Comparison of ENCODE assay signal across 10 cellular contexts in the genomic region with DNA sequence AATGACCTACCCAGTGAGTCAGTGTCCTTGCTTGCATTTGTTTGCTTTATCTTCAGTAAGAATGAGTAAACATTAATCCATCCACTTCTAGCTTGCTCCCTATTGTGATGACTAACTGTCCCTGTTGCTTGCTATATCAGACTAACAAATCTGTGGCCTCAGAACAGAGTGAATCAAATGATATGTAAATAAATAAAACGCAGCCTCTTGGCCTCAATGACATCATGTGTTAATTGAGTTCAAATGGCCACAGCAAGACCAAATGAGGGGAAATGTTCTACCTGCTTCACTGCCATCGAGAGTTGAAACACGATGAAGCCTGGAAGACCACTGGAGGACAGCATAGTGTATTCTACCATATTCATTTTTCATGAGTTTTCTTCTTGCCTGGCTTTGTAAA.
DNase-seq lines count a peak whose midpoint lies in the region; ATAC-seq, FAIRE-seq and TF ChIP-seq lines count a peak whose summit lies in the region.
"Had no signal": no experiment of that assay in that cellular context is flagged by ENCODE, and none has a peak within 500 bp of the region (broad histone marks: within the 10 kb centered on the region; RNA-seq: fewer than 3 reads in every experiment).

No MANE protein-coding gene starts in this region.

- TF ChIP-seq POLR2A in IMR-90 (IDR thresholded peaks at IDR 0.05; ENCODE audit: low read depth, low read length) (no peak), H54 (IDR thresholded peaks at IDR 0.05; ENCODE audit: low read depth, low read length) (no peak), tibial nerve (IDR thresholded peaks at IDR 0.05) (no peak)

- 0 out of 2 replicates have a peak overlapping the region, but pooled peaks have one; percentile 10 for H4K5ac ChIP-seq in IMR-90 (ENCODE audit: low read depth, low read length)

- TF ChIP-seq EP300 in tibial nerve (IDR thresholded peaks at IDR 0.05): no peak

- H4K91ac ChIP-seq in IMR-90 (ENCODE audit: insufficient read depth, low read depth, low read length): peak overlapping the region; percentile 22; the same call in 1 of the 2 replicates

- intact Hi-C loops in IMR-90 (cut with micrococcal nuclease): no loop called here

- H3K23ac ChIP-seq in IMR-90 (ENCODE audit: low read depth, low read length): no peak overlapping the region

- POLR2A ChIA-PET in IMR-90 (lab: Charles Lee; ENCODE audit: unreplicated experiment): no interaction called here

- H2AFZ ChIP-seq in IMR-90 (replicated peaks; ENCODE audit: low read length, poor library complexity): no peak overlapping the region

- H3K9me1 ChIP-seq in IMR-90 (ENCODE audit: insufficient read depth, low read length): no peaks in the 10 kb centered on the region

- peak; percentile 98 for ATAC-seq in IMR-90 (ENCODE audit: low read depth)

- H2BK20ac ChIP-seq in IMR-90 (ENCODE audit: low read depth, low read length): 0 out of 2 replicates have a peak overlapping the region, but pooled peaks have one; percentile 30

- 0 out of 3 replicates have a peak overlapping the region, but pooled peaks have one; percentile 6 for H2BK15ac ChIP-seq in IMR-90 (ENCODE audit: low read depth, low read length)

- H3K27me3 Mint-ChIP-seq in immature natural killer cell (ENCODE audit: low read depth in 3 of 3): peaks cover 0 to 3% (median 2%) of the 10 kb centered on the region in 3 donors

- H4K20me1 ChIP-seq in IMR-90 (ENCODE audit: insufficient read depth, low read length): no peaks in the 10 kb centered on the region
- H4K20me1 ChIP-seq: BLaER1 had no signal

- no peak overlapping the region for H3K4ac ChIP-seq in IMR-90 (ENCODE audit: low read depth, low read length)

- H3K18ac ChIP-seq in IMR-90 (ENCODE audit: low read depth, low read length): peak overlapping the region; percentile 31; the same call in 1 of the 2 replicates

- peaks cover 6 to 38% (median 11%) of the 10 kb centered on the region in 6 donors for H3K9me3 Mint-ChIP-seq in immature natural killer cell

- no peak for FAIRE-seq in H54 (lab: Jason Lieb, UNC)

- no peak overlapping the region for H3K14ac ChIP-seq in IMR-90 (replicated peaks; ENCODE audit: low read depth, low read length)

- H3K27ac ChIP-seq in IMR-90 (ENCODE audit: insufficient read depth, low read length): no peak overlapping the region
- no peak overlapping the region for H3K27ac ChIP-seq in tibial nerve
- H3K27ac ChIP-seq: BLaER1 had no signal

- no peak overlapping the region for H3K9ac ChIP-seq in IMR-90 (ENCODE audit: low read depth, low read length)
- H3K9ac ChIP-seq: BLaER1 had no signal

- TF ChIP-seq CTCF in AG10803 (conservative IDR thresholded peaks at IDR 0.05; ENCODE audit: low read length) (no peak), IMR-90 (conservative IDR thresholded peaks at IDR 0.05; ENCODE audit: low read depth, low read length) (no peak), foreskin fibroblast (IDR thresholded peaks at IDR 0.05; ENCODE audit: low read depth, low read length) (no peak), tibial nerve (IDR thresholded peaks at IDR 0.05) (no peak)

- no peaks in the 10 kb centered on the region for H3K4me1 Mint-ChIP-seq in immature natural killer cell

- H3K27me3 ChIP-seq in IMR-90 (ENCODE audit: control insufficient read depth, insufficient read depth, low read length): peaks cover 2% of the 10 kb centered on the region; the same call in 1 of the 2 replicates
- no peaks in the 10 kb centered on the region for H3K27me3 ChIP-seq in tibial nerve
- H3K27me3 ChIP-seq: BLaER1 had no signal

- peak; percentile 2 for DNase-seq in AG10803 (ENCODE audit: low read depth)
- DNase-seq in IMR-90: peak; percentile 93
- DNase-seq in SHP77 treated with DMSO at 0.1 percent for 48 hours (lab: John Stamatoyannopoulos, UW): peak; percentile 72
- DNase-seq in foreskin fibroblast: peak; percentile 63 to 84
- no peak for DNase-seq in KG1 (lab: John Stamatoyannopoulos, UW)
- no peak for DNase-seq in immature natural killer cell
- no peak for DNase-seq in H54 (ENCODE audit: insufficient read length, low spot score)
- DNase-seq in tibial nerve (ENCODE audit: low spot score in 2 of 2): no peak
- DNase-seq: stimulated activated CD4-positive, alpha-beta T cell treated with anti-CD3 and anti-CD28 coated beads, Interleukin-12 subunit alpha, Interleukin-12 subunit beta, amount 100 ng/mL, for 4 hours had no signal

- in situ Hi-C loops in IMR-90 (cut with MboI; ENCODE audit: low sequenced_read_pairs): no loop called here

- H3K36me3 Mint-ChIP-seq in immature natural killer cell: no peaks in the 10 kb centered on the region

- dilution Hi-C loops in IMR-90 (cut with HindIII; ENCODE audit: low sequenced_read_pairs, unreplicated experiment): no loop called here

- peak overlapping the region; percentile 63; the same call in 1 of the 2 replicates for H3K4me2 ChIP-seq in IMR-90 (ENCODE audit: low read depth, low read length)
- H3K4me2 ChIP-seq: BLaER1 had no signal

- no peak for TF ChIP-seq RAD21 in IMR-90 (IDR thresholded peaks at IDR 0.05; ENCODE audit: low read length)

- H3K4me3 ChIP-seq in AG10803 (ENCODE audit: low read length) (no peak overlapping the region), IMR-90 (ENCODE audit: insufficient read depth, low read depth, low read length) (no peak overlapping the region), foreskin fibroblast (ENCODE audit: low read depth in 1 of 2, low read length in 2 of 2) (no peak overlapping the region), tibial nerve (no peak overlapping the region)
- H3K4me3 ChIP-seq: BLaER1 had no signal

- H3K4me1 ChIP-seq in IMR-90 (ENCODE audit: control insufficient read depth, insufficient read depth, low read length) (peaks cover 4% of the 10 kb centered on the region), tibial nerve (no peaks in the 10 kb centered on the region)
- H3K4me1 ChIP-seq: BLaER1 had no signal

- H3K36me3 ChIP-seq in IMR-90 (ENCODE audit: control insufficient read depth, insufficient read depth, low read length) (no peaks in the 10 kb centered on the region), tibial nerve (no peaks in the 10 kb centered on the region)
- H3K36me3 ChIP-seq: BLaER1 had no signal

- H4K8ac ChIP-seq in IMR-90 (ENCODE audit: low read depth in 2 of 2, low read length in 2 of 2): no peak overlapping the region; a peak in 1 of 4 replicates

- H3K79me1 ChIP-seq in IMR-90 (ENCODE audit: low read depth in 1 of 2, low read length in 2 of 2): no peaks in the 10 kb centered on the region

- CTCF ChIA-PET in IMR-90 (lab: Yijun Ruan, JAX): no interaction called here

- peak overlapping the region; percentile 21; the same call in 1 of the 2 replicates for H2BK120ac ChIP-seq in IMR-90 (ENCODE audit: low read depth, low read length)

- no peak overlapping the region for H2BK5ac ChIP-seq in IMR-90 (ENCODE audit: low read depth, low read length, poor library complexity, severe bottlenecking)

- H3K56ac ChIP-seq in IMR-90 (ENCODE audit: extremely low read depth, insufficient read depth, low read length): no peak overlapping the region

- H3K9me3 ChIP-seq in IMR-90 (ENCODE audit: control insufficient read depth, insufficient read depth, low read length) (0 out of 2 replicates have a peak, but pooled peaks cover 2% of the 10 kb centered on the region), tibial nerve (no peaks in the 10 kb centered on the region)

- 0% methylated on average over 1 of the region's 3 CpGs; no CpG with 5 or more reads in 1 of the 2 experiments for WGBS in IMR-90 (ENCODE audit: extremely low coverage in 2 of 2, insufficient read length in 1 of 2), 2 experiments
- WGBS in tibial nerve, 2 donors: 84 to 91% methylated on average over 3 of the region's 3 CpGs

- BruUV-seq in IMR-90 (replicated peaks; lab: Mats Ljungman, UMichigan): no TSS peak

- no peak overlapping the region for H3K27ac Mint-ChIP-seq in immature natural killer cell

- H3K4me3 Mint-ChIP-seq in immature natural killer cell: no peak overlapping the region

- H2AK9ac ChIP-seq in IMR-90 (replicated peaks; ENCODE audit: low read depth, low read length, poor library complexity): no peak overlapping the region

- H2AK5ac ChIP-seq in IMR-90 (ENCODE audit: low read depth, low read length): no peak overlapping the region

TF ChIP-seq in IMR-90, 13 proteins besides CTCF, POLR2A, EP300 and RAD21:
- TF ChIP-seq RFX5 (IDR thresholded peaks at IDR 0.05; ENCODE audit: low read depth, low read length): no peak
- TF ChIP-seq CHD1 (IDR thresholded peaks at IDR 0.05; ENCODE audit: low read depth, low read length): no peak
- TF ChIP-seq MXI1 (IDR thresholded peaks at IDR 0.05; ENCODE audit: borderline replicate concordance, low read depth, low read length): no peak
- TF ChIP-seq, protein P1, sequence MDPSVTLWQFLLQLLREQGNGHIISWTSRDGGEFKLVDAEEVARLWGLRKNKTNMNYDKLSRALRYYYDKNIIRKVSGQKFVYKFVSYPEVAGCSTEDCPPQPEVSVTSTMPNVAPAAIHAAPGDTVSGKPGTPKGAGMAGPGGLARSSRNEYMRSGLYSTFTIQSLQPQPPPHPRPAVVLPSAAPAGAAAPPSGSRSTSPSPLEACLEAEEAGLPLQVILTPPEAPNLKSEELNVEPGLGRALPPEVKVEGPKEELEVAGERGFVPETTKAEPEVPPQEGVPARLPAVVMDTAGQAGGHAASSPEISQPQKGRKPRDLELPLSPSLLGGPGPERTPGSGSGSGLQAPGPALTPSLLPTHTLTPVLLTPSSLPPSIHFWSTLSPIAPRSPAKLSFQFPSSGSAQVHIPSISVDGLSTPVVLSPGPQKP (IDR thresholded peaks at IDR 0.05; ENCODE audit: borderline replicate concordance, low read depth, low read length): no peak
- TF ChIP-seq MAZ (IDR thresholded peaks at IDR 0.05; ENCODE audit: borderline replicate concordance, low read depth, low read length): no peak
- peak; percentile 17; the same call in 1 of the 2 replicates for TF ChIP-seq BHLHE40 (IDR thresholded peaks at IDR 0.05; ENCODE audit: low read depth, low read length)
- TF ChIP-seq, protein P2, sequence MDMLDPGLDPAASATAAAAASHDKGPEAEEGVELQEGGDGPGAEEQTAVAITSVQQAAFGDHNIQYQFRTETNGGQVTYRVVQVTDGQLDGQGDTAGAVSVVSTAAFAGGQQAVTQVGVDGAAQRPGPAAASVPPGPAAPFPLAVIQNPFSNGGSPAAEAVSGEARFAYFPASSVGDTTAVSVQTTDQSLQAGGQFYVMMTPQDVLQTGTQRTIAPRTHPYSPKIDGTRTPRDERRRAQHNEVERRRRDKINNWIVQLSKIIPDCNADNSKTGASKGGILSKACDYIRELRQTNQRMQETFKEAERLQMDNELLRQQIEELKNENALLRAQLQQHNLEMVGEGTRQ (IDR thresholded peaks at IDR 0.05; ENCODE audit: low read depth, low read length): no peak
- peak; percentile 57; the same call in 1 of the 2 replicates for TF ChIP-seq CEBPB (IDR thresholded peaks at IDR 0.05; ENCODE audit: low read depth, low read length)
- no peak for TF ChIP-seq NFE2L2 (IDR thresholded peaks at IDR 0.05; ENCODE audit: low read depth, low read length)
- no peak for TF ChIP-seq MAFK (IDR thresholded peaks at IDR 0.05; ENCODE audit: low read depth, low read length)
- TF ChIP-seq RCOR1 (IDR thresholded peaks at IDR 0.05; ENCODE audit: insufficient replicate concordance, low read length): peak; percentile 70
- TF ChIP-seq SMC3 (IDR thresholded peaks at IDR 0.05; ENCODE audit: low read depth, low read length): no peak
- TF ChIP-seq FOS (IDR thresholded peaks at IDR 0.05; ENCODE audit: low read depth, low read length): peak; percentile 91

Comparison
In these comparisons a context has a peak if more than half of its experiments do, and no peak if none do; other contexts are left out.
1. DNase-seq: peak in AG10803 (single experiment), IMR-90 (single experiment), SHP77 treated with DMSO at 0.1 percent for 48 hours (single experiment) and foreskin fibroblast (2 of 2); none in KG1 (single experiment), immature natural killer cell (0 of 3), H54 (single experiment) and tibial nerve (0 of 2).